Comparison of ENCODE assay signal across 18 cellular contexts in genomic region chr18:78670778-78671405, GRCh38.
"Had no signal": no experiment of that assay in that cellular context is flagged by ENCODE, and none has a peak within 500 bp of the region (broad histone marks: within the 10 kb centered on the region; RNA-seq: fewer than 3 reads in every experiment).

No MANE protein-coding gene starts in this region.

- H3K27me3 Mint-ChIP-seq: activated T-cell treated with anti-CD3 and anti-CD28 coated beads, Interleukin-2, amount 50 U/mL, for 24 hours; activated T-helper 17 cell treated with anti-CD3 and anti-CD28 coated beads, Interleukin-2, amount 50 U/mL, for 72 hours; naive thymus-derived CD4-positive, alpha-beta T cell; type B pancreatic cell had no signal

- H3K4me1 Mint-ChIP-seq: activated T-helper 17 cell treated with anti-CD3 and anti-CD28 coated beads, Interleukin-2, amount 50 U/mL, for 72 hours had no signal

- ATAC-seq: activated CD4-positive, CD25-positive, alpha-beta regulatory T cell treated with anti-CD3 and anti-CD28 coated beads, Interleukin-2, amount 50 U/mL, for 24 hours; activated naive CD4-positive, alpha-beta T cell treated with anti-CD3 and anti-CD28 coated beads, Interleukin-2, amount 50 U/mL, for 72 hours; activated T-helper 17 cell treated with anti-CD3 and anti-CD28 coated beads, Interleukin-2, amount 50 U/mL, for 72 hours; foreskin keratinocyte; left cardiac atrium; naive thymus-derived CD4-positive, alpha-beta T cell had no signal

- H3K36me3 Mint-ChIP-seq: activated naive CD4-positive, alpha-beta T cell treated with anti-CD3 and anti-CD28 coated beads, Interleukin-2, amount 50 U/mL, for 72 hours; brain; naive thymus-derived CD4-positive, alpha-beta T cell; type B pancreatic cell had no signal

- H3K27ac Mint-ChIP-seq: activated naive CD4-positive, alpha-beta T cell treated with anti-CD3 and anti-CD28 coated beads, Interleukin-2, amount 50 U/mL, for 72 hours; activated T-cell treated with anti-CD3 and anti-CD28 coated beads, Interleukin-2, amount 50 U/mL, for 24 hours; activated T-helper 17 cell treated with anti-CD3 and anti-CD28 coated beads, Interleukin-2, amount 50 U/mL, for 72 hours; brain; dendritic cell treated with granulocyte-macrophage colony-stimulating factor and Interleukin-4, amounts not matched to agents 40 ng/mL and 50 ng/mL, for 4 days; naive thymus-derived CD4-positive, alpha-beta T cell; type B pancreatic cell had no signal

- H3K4me3 Mint-ChIP-seq: activated T-cell treated with anti-CD3 and anti-CD28 coated beads, Interleukin-2, amount 50 U/mL, for 24 hours; activated T-helper 17 cell treated with anti-CD3 and anti-CD28 coated beads, Interleukin-2, amount 50 U/mL, for 72 hours; brain; dendritic cell treated with granulocyte-macrophage colony-stimulating factor and Interleukin-4, amounts not matched to agents 40 ng/mL and 50 ng/mL, for 4 days; naive thymus-derived CD4-positive, alpha-beta T cell; type B pancreatic cell had no signal

- DNase-seq: activated CD4-positive, alpha-beta T cell treated with anti-CD3 and anti-CD28 coated beads, Interleukin-2, amount 50 U/mL, for 1 hour; activated T-cell treated with anti-CD3 and anti-CD28 coated beads, Interleukin-2, amount 50 U/mL, for 24 hours; aorta; effector CD8-positive, alpha-beta T cell; foreskin keratinocyte; left cardiac atrium; mesenchymal stem cell; naive thymus-derived CD4-positive, alpha-beta T cell; stimulated activated CD4-positive, alpha-beta T cell treated with anti-CD3 and anti-CD28 coated beads, Interleukin-4, amount 100 ng/mL, for 24 hours; stimulated activated naive CD4-positive, alpha-beta T cell treated with Interleukin-2 at 50 U/mL for 16 hours; SW 1271; T-helper 2 cell had no signal

- H3K9me3 Mint-ChIP-seq: activated naive CD4-positive, alpha-beta T cell treated with anti-CD3 and anti-CD28 coated beads, Interleukin-2, amount 50 U/mL, for 72 hours; activated T-cell treated with anti-CD3 and anti-CD28 coated beads, Interleukin-2, amount 50 U/mL, for 24 hours; activated T-helper 17 cell treated with anti-CD3 and anti-CD28 coated beads, Interleukin-2, amount 50 U/mL, for 72 hours; dendritic cell treated with granulocyte-macrophage colony-stimulating factor and Interleukin-4, amounts not matched to agents 40 ng/mL and 50 ng/mL, for 4 days; type B pancreatic cell had no signal
